22 cellular contexts compared by ENCODE assay signal in genomic region chr7:133583545-133584171, GRCh38.
"Had no signal": no experiment of that assay in that cellular context is flagged by ENCODE, and none has a peak within 500 bp of the region (broad histone marks: within the 10 kb centered on the region; RNA-seq: fewer than 3 reads in every experiment).

No MANE protein-coding gene starts in this region.

- H3K9me3 ChIP-seq: body of pancreas, heart left ventricle, lower lobe of right lung, neutrophil, transverse colon had no signal

- H3K36me3 ChIP-seq: lower lobe of right lung, neutrophil, transverse colon, WERI-Rb-1 had no signal

- ATAC-seq: activated CD4-positive, alpha-beta T cell treated with anti-CD3 and anti-CD28 coated beads for 36 hours; activated CD8-positive, alpha-beta memory T cell treated with anti-CD3 and anti-CD28 coated beads, Interleukin-2, amount 10 ng/mL, durations not matched to agents 7 days and 5 days; activated naive CD4-positive, alpha-beta T cell treated with anti-CD3 and anti-CD28 coated beads, Interleukin-2, amount 50 U/mL, for 72 hours; body of pancreas; heart left ventricle; left cardiac atrium; lower lobe of right lung; naive thymus-derived CD4-positive, alpha-beta T cell; T-helper 17 cell had no signal

- H3K27ac ChIP-seq: body of pancreas, coronary artery, heart left ventricle, lower lobe of right lung, neutrophil, transverse colon, WERI-Rb-1 had no signal

- H3K27me3 Mint-ChIP-seq: activated CD4-positive, alpha-beta memory T cell treated with anti-CD3 and anti-CD28 coated beads for 36 hours; activated CD4-positive, alpha-beta T cell treated with anti-CD3 and anti-CD28 coated beads for 36 hours; activated CD8-positive, alpha-beta memory T cell treated with anti-CD3 and anti-CD28 coated beads, Interleukin-2, amount 10 ng/mL, durations not matched to agents 7 days and 5 days; activated T-cell treated with anti-CD3 and anti-CD28 coated beads, Interleukin-2, amount 50 U/mL, for 24 hours; naive thymus-derived CD4-positive, alpha-beta T cell; T-helper 17 cell had no signal

- H3K27ac Mint-ChIP-seq: activated CD4-positive, alpha-beta memory T cell treated with anti-CD3 and anti-CD28 coated beads for 36 hours; activated CD4-positive, alpha-beta T cell treated with anti-CD3 and anti-CD28 coated beads for 36 hours; activated CD8-positive, alpha-beta memory T cell treated with anti-CD3 and anti-CD28 coated beads, Interleukin-2, amount 10 ng/mL, durations not matched to agents 7 days and 5 days; activated naive CD4-positive, alpha-beta T cell treated with anti-CD3 and anti-CD28 coated beads, Interleukin-2, amount 50 U/mL, for 72 hours; activated T-cell treated with anti-CD3 and anti-CD28 coated beads, Interleukin-2, amount 50 U/mL, for 24 hours; T-helper 17 cell had no signal

- H3K4me3 ChIP-seq: body of pancreas, coronary artery, heart left ventricle, lower lobe of right lung, transverse colon had no signal

- H3K4me3 Mint-ChIP-seq: activated CD4-positive, alpha-beta memory T cell treated with anti-CD3 and anti-CD28 coated beads for 36 hours; activated CD4-positive, alpha-beta T cell treated with anti-CD3 and anti-CD28 coated beads for 36 hours; activated CD8-positive, alpha-beta memory T cell treated with anti-CD3 and anti-CD28 coated beads, Interleukin-2, amount 10 ng/mL, durations not matched to agents 7 days and 5 days; activated T-cell treated with anti-CD3 and anti-CD28 coated beads, Interleukin-2, amount 50 U/mL, for 24 hours; naive thymus-derived CD4-positive, alpha-beta T cell; T-helper 17 cell had no signal

- H3K4me1 ChIP-seq: body of pancreas, lower lobe of right lung had no signal

- H3K4me1 Mint-ChIP-seq: activated CD8-positive, alpha-beta memory T cell treated with anti-CD3 and anti-CD28 coated beads, Interleukin-2, amount 10 ng/mL, durations not matched to agents 7 days and 5 days; T-helper 17 cell had no signal

- H3K27me3 ChIP-seq: body of pancreas, heart left ventricle, neutrophil, transverse colon had no signal

- DNase-seq: activated CD4-positive, alpha-beta memory T cell treated with anti-CD3 and anti-CD28 coated beads for 36 hours; activated CD4-positive, alpha-beta T cell treated with anti-CD3 and anti-CD28 coated beads for 36 hours; activated CD8-positive, alpha-beta memory T cell treated with anti-CD3 and anti-CD28 coated beads, Interleukin-2, amount 10 ng/mL, durations not matched to agents 7 days and 5 days; activated gamma-delta T cell; activated T-cell treated with anti-CD3 and anti-CD28 coated beads, Interleukin-2, amount 50 U/mL, for 24 hours; body of pancreas; central memory CD4-positive, alpha-beta T cell; foreskin melanocyte; heart left ventricle; left cardiac atrium; lower lobe of right lung; naive thymus-derived CD4-positive, alpha-beta T cell; posterior cingulate gyrus; retina; stimulated activated CD4-positive, alpha-beta T cell treated with anti-CD3 and anti-CD28 coated beads, Interleukin-4, amount 100 ng/mL, for 24 hours; stimulated activated naive CD4-positive, alpha-beta T cell; T-helper 17 cell; transverse colon; WERI-Rb-1 had no signal
